ENCODE assay signal across 36 cellular contexts in the genomic region with DNA sequence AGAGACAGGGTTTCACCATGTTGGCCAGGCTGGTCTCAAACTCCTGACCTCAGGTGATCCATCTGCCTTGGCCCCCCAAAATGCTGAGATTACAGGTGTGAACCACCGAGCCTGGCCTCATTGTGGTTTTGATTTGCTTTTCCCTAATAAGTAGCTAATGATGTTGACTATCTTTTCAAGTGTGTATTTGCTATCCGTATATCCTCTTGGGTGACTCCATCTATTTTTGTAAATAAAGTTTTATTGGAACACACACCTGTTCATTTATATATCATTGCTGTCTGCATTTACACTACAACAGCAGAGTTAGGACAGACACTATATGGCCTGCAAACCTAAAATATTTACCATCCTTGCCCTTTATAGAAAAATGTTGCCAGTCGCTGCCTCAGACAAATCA. TPM values are rescaled to one million over a fixed set of nuclear protein-coding genes. Genes with fewer than 3 reads are reported as not detected.
"Had no signal": no experiment of that assay in that cellular context is flagged by ENCODE, and none has a peak within 500 bp of the region (broad histone marks: within the 10 kb centered on the region; RNA-seq: fewer than 3 reads in every experiment).

No MANE protein-coding gene starts in this region.

- H3K27me3 ChIP-seq: adrenal gland, ascending aorta, body of pancreas, brain microvascular endothelial cell, breast epithelium had no signal

- H3K27ac ChIP-seq: adrenal gland, ascending aorta, body of pancreas, brain microvascular endothelial cell, breast epithelium, cardiac muscle cell had no signal

- H3K9me3 ChIP-seq: adrenal gland, ascending aorta, body of pancreas had no signal

- H3K4me3 ChIP-seq: adrenal gland, ascending aorta, body of pancreas, breast epithelium, cardiac muscle cell had no signal

- FAIRE-seq: astrocyte, bronchial epithelial cell had no signal

- H3K4me1 ChIP-seq: adrenal gland, ascending aorta, body of pancreas, breast epithelium had no signal

- H3K36me3 ChIP-seq: adrenal gland, ascending aorta, brain microvascular endothelial cell, breast epithelium, cardiac muscle cell had no signal

- ATAC-seq: activated naive CD4-positive, alpha-beta T cell treated with anti-CD3 and anti-CD28 coated beads, Interleukin-2, amount 50 U/mL, for 72 hours; activated naive CD8-positive, alpha-beta T cell treated with anti-CD3 and anti-CD28 coated beads, Interleukin-2, amount 50 U/mL, for 24 hours; activated T-cell treated with anti-CD3 and anti-CD28 coated beads, Interleukin-2, amount 50 U/mL, for 4 hours; activated T-cell treated with anti-CD3 and anti-CD28 coated beads, Interleukin-2, amount 50 U/mL, for 72 hours; activated T-helper 17 cell treated with anti-CD3 and anti-CD28 coated beads, Interleukin-2, amount 50 U/mL, for 72 hours; body of pancreas had no signal

- DNase-seq: activated effector memory CD4-positive, alpha-beta T cell treated with anti-CD3 and anti-CD28 coated beads, Interleukin-2, amount 50 U/mL, for 16 hours; activated effector memory CD4-positive, alpha-beta T cell treated with Interleukin-2 at 50 U/mL for 16 hours; activated gamma-delta T cell; activated gamma-delta T cell treated with Interleukin-2 at 50 U/mL for 16 hours; activated naive CD4-positive, alpha-beta T cell; activated naive CD4-positive, alpha-beta T cell treated with anti-CD3 and anti-CD28 coated beads for 36 hours; activated naive CD4-positive, alpha-beta T cell treated with anti-CD3 and anti-CD28 coated beads, Interleukin-2, amount 10 ng/mL, durations not matched to agents 7 days and 5 days; activated naive CD4-positive, alpha-beta T cell treated with anti-CD3 and anti-CD28 coated beads, Interleukin-2, amount 50 U/mL, for 16 hours; activated naive CD4-positive, alpha-beta T cell treated with Interleukin-2 at 50 U/mL for 16 hours; activated naive CD8-positive, alpha-beta T cell treated with anti-CD3 and anti-CD28 coated beads for 36 hours; activated naive CD8-positive, alpha-beta T cell treated with anti-CD3 and anti-CD28 coated beads, Interleukin-2, amount 10 ng/mL, durations not matched to agents 7 days and 5 days; activated naive CD8-positive, alpha-beta T cell treated with anti-CD3 and anti-CD28 coated beads, Interleukin-2, amount 50 U/mL, for 24 hours; activated T-cell treated with anti-CD3 and anti-CD28 coated beads, Interleukin-2, amount 50 U/mL, for 1 hour; activated T-cell treated with anti-CD3 and anti-CD28 coated beads, Interleukin-2, amount 50 U/mL, for 24 hours; activated T-cell treated with anti-CD3 and anti-CD28 coated beads, Interleukin-2, amount 50 U/mL, for 4 hours; activated T-cell treated with anti-CD3 and anti-CD28 coated beads, Interleukin-2, amount 50 U/mL, for 48 hours; activated T-cell treated with anti-CD3 and anti-CD28 coated beads, Interleukin-2, amount 50 U/mL, for 72 hours; adrenal gland; amniotic stem cell; amygdala; anterior cingulate cortex; aorta; body of pancreas; brain microvascular endothelial cell; caudate nucleus; central memory CD4-positive, alpha-beta T cell; cerebellar nuclear complex had no signal

RNA-seq across cellular contexts. Expression of a gene that starts 13.7 kb away (rescaled TPM):
- total RNA-seq: activated naive CD4-positive, alpha-beta T cell treated with anti-CD3 and anti-CD28 coated beads for 36 hours; activated naive CD4-positive, alpha-beta T cell treated with anti-CD3 and anti-CD28 coated beads, Interleukin-2, amount 50 U/mL, for 72 hours; activated naive CD8-positive, alpha-beta T cell treated with anti-CD3 and anti-CD28 coated beads for 36 hours; activated naive CD8-positive, alpha-beta T cell treated with anti-CD3 and anti-CD28 coated beads, Interleukin-2, amount 10 ng/mL, durations not matched to agents 7 days and 5 days; activated T-cell treated with anti-CD3 and anti-CD28 coated beads, Interleukin-2, amount 50 U/mL, for 4 hours; activated T-helper 1 cell treated with anti-CD3 and anti-CD28 coated beads, Interleukin-12 subunit alpha, Interleukin-12 subunit beta, Interleukin-2, Interleukin-4 antibody, amounts not matched to agents 30 ng/mL and 10 ng/mL and 1 ng/mL, durations not matched to agents 14 hours and 24 hours and 36 hours; activated T-helper 17 cell treated with anti-CD3 and anti-CD28 coated beads, Interleukin-2, amount 50 U/mL, for 72 hours; activated T-helper 2 cell treated with anti-CD3 and anti-CD28 coated beads, Interferon-gamma antibody, Interleukin-2, Interleukin-4, amounts not matched to agents 10 μg/mL and 5 μg/mL and 100 μg/mL, durations not matched to agents 14 hours and 24 hours and 36 hours; ascending aorta; body of pancreas; bronchial epithelial cell; cardiac muscle cell had no signal
